ENCODE assay signal across 5 cellular contexts in the genomic region with DNA sequence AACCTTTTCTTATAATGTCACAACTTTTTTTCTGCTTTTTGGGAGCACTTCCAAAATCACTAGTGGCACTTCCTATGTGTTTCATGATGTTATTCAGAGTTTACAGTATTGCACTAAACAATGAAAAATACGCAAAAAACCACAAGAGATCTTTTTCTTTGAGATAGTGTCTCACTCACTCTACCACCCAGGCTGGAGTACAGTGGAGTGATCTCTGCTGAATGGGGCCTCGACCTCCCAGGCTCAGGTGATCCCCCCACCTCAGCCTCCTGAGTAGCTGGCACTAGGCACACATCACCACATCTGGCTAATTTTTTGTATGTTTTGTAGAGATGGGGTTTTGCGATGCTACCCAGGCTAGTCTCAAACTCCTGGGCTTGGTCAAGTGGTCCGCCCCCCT.
"Had no signal": no experiment of that assay in that cellular context is flagged by ENCODE, and none has a peak within 500 bp of the region (broad histone marks: within the 10 kb centered on the region; RNA-seq: fewer than 3 reads in every experiment).

No MANE protein-coding gene starts in this region.

- ATAC-seq: GM23338, HepG2 had no signal

- H3K27ac ChIP-seq: HL-60 had no signal

- DNase-seq: H9, HCEC 1CT had no signal

- H3K4me3 ChIP-seq: GM23338 had no signal
